Comparison of ENCODE assay signal across 16 cellular contexts in genomic region chr13:33014291-33014690, GRCh38.
"Had no signal": no experiment of that assay in that cellular context is flagged by ENCODE, and none has a peak within 500 bp of the region (broad histone marks: within the 10 kb centered on the region; RNA-seq: fewer than 3 reads in every experiment).

No MANE protein-coding gene starts in this region.

- H3K4me3 ChIP-seq: body of pancreas, thyroid gland, uterus had no signal

- H3K27ac Mint-ChIP-seq: activated CD4-positive, alpha-beta T cell treated with anti-CD3 and anti-CD28 coated beads for 36 hours; activated CD8-positive, alpha-beta T cell treated with anti-CD3 and anti-CD28 coated beads for 36 hours; activated naive CD4-positive, alpha-beta T cell treated with anti-CD3 and anti-CD28 coated beads, Interleukin-2, amount 50 U/mL, for 24 hours; natural killer cell treated with Interleukin-12 subunit alpha and Interleukin-12 subunit beta and Interleukin-15 and Interleukin-18, amount 100 ng/mL, for 72 hours; stimulated activated memory B cell treated with anti-CD40 and anti-IgM and Interleukin-4, amounts not matched to agents 10 μg/mL and 1 μg/mL and 100 μg/mL, for 72 hours had no signal

- H3K36me3 Mint-ChIP-seq: stimulated activated memory B cell treated with anti-CD40 and anti-IgM and Interleukin-4, amounts not matched to agents 10 μg/mL and 1 μg/mL and 100 μg/mL, for 72 hours had no signal

- H3K27me3 ChIP-seq: thyroid gland had no signal

- H3K27ac ChIP-seq: body of pancreas, thyroid gland had no signal

- H3K9me3 ChIP-seq: body of pancreas, thyroid gland, uterus had no signal

- H3K4me3 Mint-ChIP-seq: activated CD4-positive, alpha-beta T cell treated with anti-CD3 and anti-CD28 coated beads for 36 hours; activated CD8-positive, alpha-beta T cell treated with anti-CD3 and anti-CD28 coated beads for 36 hours; activated T-cell treated with anti-CD3 and anti-CD28 coated beads, Interleukin-2, amount 50 U/mL, for 4 hours; central memory CD8-positive, alpha-beta T cell; natural killer cell treated with Interleukin-12 subunit alpha and Interleukin-12 subunit beta and Interleukin-15 and Interleukin-18, amount 100 ng/mL, for 72 hours; stimulated activated memory B cell treated with anti-CD40 and anti-IgM and Interleukin-4, amounts not matched to agents 10 μg/mL and 1 μg/mL and 100 μg/mL, for 72 hours had no signal

- H3K9me3 Mint-ChIP-seq: activated CD8-positive, alpha-beta T cell treated with anti-CD3 and anti-CD28 coated beads for 36 hours had no signal

- ATAC-seq: activated CD4-positive, alpha-beta T cell treated with anti-CD3 and anti-CD28 coated beads for 36 hours; activated CD8-positive, alpha-beta T cell treated with anti-CD3 and anti-CD28 coated beads for 36 hours; activated T-cell treated with anti-CD3 and anti-CD28 coated beads, Interleukin-2, amount 50 U/mL, for 4 hours; body of pancreas; left cardiac atrium; natural killer cell treated with Interleukin-12 subunit alpha and Interleukin-12 subunit beta and Interleukin-15 and Interleukin-18, amount 100 ng/mL, for 72 hours; stimulated activated memory B cell treated with anti-CD40 and anti-IgM and Interleukin-4, amounts not matched to agents 10 μg/mL and 1 μg/mL and 100 μg/mL, for 72 hours had no signal

- DNase-seq: activated CD4-positive, alpha-beta T cell treated with anti-CD3 and anti-CD28 coated beads for 36 hours; activated CD8-positive, alpha-beta T cell treated with anti-CD3 and anti-CD28 coated beads for 36 hours; activated effector memory CD4-positive, alpha-beta T cell treated with anti-CD3 and anti-CD28 coated beads, Interleukin-2, amount 50 U/mL, for 16 hours; activated T-cell treated with anti-CD3 and anti-CD28 coated beads, Interleukin-2, amount 50 U/mL, for 4 hours; body of pancreas; cortex of kidney; effector CD4-positive, alpha-beta T cell; foreskin fibroblast; glutamatergic neuron; left cardiac atrium; thyroid gland; uterus had no signal

- H3K36me3 ChIP-seq: thyroid gland, uterus had no signal
